ENCODE assay signal across 12 cellular contexts in the genomic region with DNA sequence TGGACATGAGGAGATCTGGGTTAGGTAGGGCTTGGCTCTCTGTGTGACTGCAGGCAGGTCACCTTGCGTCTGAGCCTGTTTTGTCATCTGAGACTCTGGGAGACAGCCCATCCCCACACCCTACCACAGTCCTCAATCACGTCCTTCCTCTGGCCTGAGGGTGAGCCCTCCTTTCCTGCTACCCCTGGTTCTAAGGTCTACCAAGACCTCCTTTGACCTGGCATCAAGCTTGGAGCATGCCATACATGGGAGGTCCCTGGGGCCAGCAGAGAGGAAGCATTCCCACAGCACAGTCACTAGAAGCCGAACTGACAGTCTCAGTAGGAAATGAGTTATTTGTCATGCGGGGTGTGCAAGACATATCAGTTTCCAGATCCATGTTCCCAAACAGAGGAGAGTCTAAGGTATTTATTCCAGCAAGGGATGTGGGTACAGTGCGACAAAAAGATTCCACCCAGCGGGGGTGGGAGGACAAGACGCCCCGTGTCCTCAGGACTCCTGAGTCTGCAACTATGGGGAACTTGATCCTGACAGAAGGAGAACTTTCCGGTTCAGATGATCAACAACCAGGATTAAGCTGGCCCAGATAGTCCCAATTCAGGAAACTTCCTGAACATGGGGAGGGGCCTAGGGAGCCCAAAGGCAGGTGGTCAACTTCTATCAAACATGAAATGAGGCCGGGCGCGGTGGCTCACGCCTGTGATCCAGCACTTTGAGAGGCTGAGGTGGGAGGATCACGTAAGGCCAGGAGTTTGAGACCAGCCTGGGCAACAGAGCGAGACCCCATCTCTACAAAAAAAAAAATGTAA. TPM values are rescaled to one million over a fixed set of nuclear protein-coding genes. Genes with fewer than 3 reads are reported as not detected.
A peak's percentile ranks its signal among the peaks of the same experiment; 100 is the strongest.
DNase-seq lines count a peak whose midpoint lies in the region; ATAC-seq and TF ChIP-seq lines count a peak whose summit lies in the region.
"Had no signal": no experiment of that assay in that cellular context is flagged by ENCODE, and none has a peak within 500 bp of the region (broad histone marks: within the 10 kb centered on the region; RNA-seq: fewer than 3 reads in every experiment).

No MANE protein-coding gene starts in this region.

- H3K4me1 ChIP-seq in tibial nerve (peaks cover 0 to 77% (median 41%) of the 10 kb centered on the region in 4 donors), ovary (ENCODE audit: insufficient read depth) (peaks cover 7% of the 10 kb centered on the region)

- H3K4me3 Mint-ChIP-seq in activated CD4-positive, alpha-beta T cell treated with anti-CD3 and anti-CD28 coated beads, Interleukin-2, amount 10 ng/mL, durations not matched to agents 24 days and 14 days, result no peak overlapping the region

- TF ChIP-seq POLR2A in tibial nerve (IDR thresholded peaks at IDR 0.05) (no peak), ovary (IDR thresholded peaks at IDR 0.05) (no peak)

- H3K27me3 Mint-ChIP-seq in activated CD4-positive, alpha-beta T cell treated with anti-CD3 and anti-CD28 coated beads, Interleukin-2, amount 10 ng/mL, durations not matched to agents 24 days and 14 days, result no peaks in the 10 kb centered on the region

- TF ChIP-seq CTCF in tibial nerve (IDR thresholded peaks at IDR 0.05) (no peak), ovary (IDR thresholded peaks at IDR 0.05) (no peak)

- 73 to 78% methylated on average over 14 to 15 of the region's 15 CpGs for WGBS in tibial nerve, 2 donors
- 75 to 80% (median 76%) methylated on average over 15 of the region's 15 CpGs for WGBS in ovary, 3 donors

- TF ChIP-seq EP300 in tibial nerve (IDR thresholded peaks at IDR 0.05) (peak; percentile 76 to 79), ovary (IDR thresholded peaks at IDR 0.05) (no peak)

- H3K36me3 ChIP-seq in tibial nerve (peaks cover 4 to 28% (median 8%) of the 10 kb centered on the region in 3 donors), ovary (no peaks in the 10 kb centered on the region)

- H3K27ac ChIP-seq in cingulate gyrus (ENCODE audit: low read depth, low read length) (peak overlapping the region; percentile 96), tibial nerve (peak overlapping the region; percentile 73 to 95 (median 84)), ovary (no peak overlapping the region)
- H3K27ac ChIP-seq: HL-60 had no signal

- no peaks in the 10 kb centered on the region for H3K9me3 Mint-ChIP-seq in activated CD4-positive, alpha-beta T cell treated with anti-CD3 and anti-CD28 coated beads, Interleukin-2, amount 10 ng/mL, durations not matched to agents 24 days and 14 days

- peaks cover 42% of the 10 kb centered on the region for H3K36me3 Mint-ChIP-seq in activated CD4-positive, alpha-beta T cell treated with anti-CD3 and anti-CD28 coated beads, Interleukin-2, amount 10 ng/mL, durations not matched to agents 24 days and 14 days (ENCODE audit: low read depth)

- H3K27me3 ChIP-seq in tibial nerve, result no peaks in the 10 kb centered on the region
- no peaks in the 10 kb centered on the region for H3K27me3 ChIP-seq in ovary

- peaks cover 72% of the 10 kb centered on the region for H3K4me1 Mint-ChIP-seq in activated CD4-positive, alpha-beta T cell treated with anti-CD3 and anti-CD28 coated beads, Interleukin-2, amount 10 ng/mL, durations not matched to agents 24 days and 14 days

- intact Hi-C loops in activated CD4-positive, alpha-beta T cell treated with anti-CD3 and anti-CD28 coated beads, Interleukin-2, amount 10 ng/mL, durations not matched to agents 24 days and 14 days (cut with micrococcal nuclease), result no loop called here
- intact Hi-C loops in ovary (cut with DNase I), result loop anchor here in 1 of 4 donors (5.0 kb wide), 1 partner anchor 40 kb away; no protein-coding TSS in a partner anchor

- ATAC-seq in HG02852 (IDR thresholded peaks at IDR 0.05; ENCODE audit: unreplicated experiment), result no peak

- no peak overlapping the region for H3K4me3 ChIP-seq in tibial nerve
- H3K4me3 ChIP-seq in ovary, result no peak overlapping the region

- peak overlapping the region; percentile 75 for H3K27ac Mint-ChIP-seq in activated CD4-positive, alpha-beta T cell treated with anti-CD3 and anti-CD28 coated beads, Interleukin-2, amount 10 ng/mL, durations not matched to agents 24 days and 14 days
- H3K27ac Mint-ChIP-seq: progenitor cell of endocrine pancreas had no signal

- DNase-seq in activated CD4-positive, alpha-beta T cell treated with anti-CD3 and anti-CD28 coated beads, Interleukin-2, amount 10 ng/mL, durations not matched to agents 24 days and 14 days, result no peak
- DNase-seq in activated CD4-positive, alpha-beta T cell treated with anti-CD3 and anti-CD28 coated beads, Interleukin-2, amount 50 U/mL, for 48 hours, result no peak
- peak; percentile 24 for DNase-seq in midbrain (lab: John Stamatoyannopoulos, UW)
- no peak for DNase-seq in tibial nerve (ENCODE audit: low spot score in 2 of 2)
- no peak for DNase-seq in HUDEP-2 (lab: John Stamatoyannopoulos, UW; ENCODE audit: unreplicated experiment in 76 of 76)
- no peak for DNase-seq in ovary
- DNase-seq: ACHN, activated gamma-delta T cell treated with Interleukin-2 at 50 U/mL for 16 hours had no signal

- H3K9me3 ChIP-seq in tibial nerve (no peaks in the 10 kb centered on the region), ovary (no peaks in the 10 kb centered on the region)

RNA-seq across cellular contexts. Expression of gene ARRDC2, which starts 9.5 kb away (rescaled TPM):
- total RNA-seq in activated CD4-positive, alpha-beta T cell treated with anti-CD3 and anti-CD28 coated beads, Interleukin-2, amount 10 ng/mL, durations not matched to agents 24 days and 14 days, result 41.3 and 41.7 TPM in 2 replicates
- 100 to 1,000 TPM; 127 to 180 (median 177) TPM for total RNA-seq in tibial nerve
- 10 to 100 TPM in 5 of 7 donors, 1 to 10 TPM in 2; 6.8 to 22.8 (median 12.2) TPM for total RNA-seq in ovary
- polyA plus RNA-seq in ovary, result 10 to 100 TPM; 12.9 to 14.7 TPM

RNA-seq across cellular contexts. Expression of gene KCNN1, which starts 50.6 kb away (rescaled TPM):
- 0.62 TPM in 1 of 2 replicates, not detected in the other for total RNA-seq in activated CD4-positive, alpha-beta T cell treated with anti-CD3 and anti-CD28 coated beads, Interleukin-2, amount 10 ng/mL, durations not matched to agents 24 days and 14 days
- under 1 TPM in 1 of 4 donors, not detected in 3; under 0.01 TPM for total RNA-seq in tibial nerve
- total RNA-seq in ovary, result 1 to 10 TPM in 4 of 7 donors, under 1 TPM in 2, not detected in 1; 0.33 to 5.9 (median 2.2) TPM
- 1 to 10 TPM in 1 of 2 donors, under 1 TPM in 1; 1.00 to 1.7 TPM for polyA plus RNA-seq in ovary

Comparison
In these comparisons a context has a peak if more than half of its experiments do, and no peak if none do; other contexts are left out.
1. H3K27ac ChIP-seq: peak in cingulate gyrus (single experiment) and tibial nerve (4 of 4); none in ovary (0 of 2).